Comparison of ENCODE assay signal across 22 cellular contexts in genomic region chr22:30347255-30347892, GRCh38. TPM values are rescaled to one million over a fixed set of nuclear protein-coding genes. Genes with fewer than 3 reads are reported as not detected.
DNase-seq lines count a peak whose midpoint lies in the region; ATAC-seq and TF ChIP-seq lines count a peak whose summit lies in the region.
"Had no signal": no experiment of that assay in that cellular context is flagged by ENCODE, and none has a peak within 500 bp of the region (broad histone marks: within the 10 kb centered on the region; RNA-seq: fewer than 3 reads in every experiment).

No MANE protein-coding gene starts in this region.

- CTCF ChIA-PET in activated naive CD4-positive, alpha-beta T cell treated with anti-CD3 and anti-CD28 coated beads, Interleukin-2, amount 10 ng/mL, durations not matched to agents 7 days and 5 days (lab: Charles Lee), result interaction anchor here (0.6 to 1.8 kb wide), 3 partner anchors 11 to 59 kb away, joined by 3 to 7 read pairs (median 4); no protein-coding TSS in a partner anchor

- no peak overlapping the region for H3K27ac ChIP-seq in suprapubic skin
- H3K27ac ChIP-seq: gastroesophageal sphincter, Peyer's patch had no signal

- no peaks in the 10 kb centered on the region for H3K27me3 ChIP-seq in suprapubic skin
- H3K27me3 ChIP-seq: gastroesophageal sphincter, Peyer's patch, upper lobe of left lung had no signal

- TF ChIP-seq CTCF in suprapubic skin (IDR thresholded peaks at IDR 0.05), result no peak

- peaks cover 15% of the 10 kb centered on the region for H3K36me3 Mint-ChIP-seq in activated naive CD4-positive, alpha-beta T cell treated with anti-CD3 and anti-CD28 coated beads, Interleukin-2, amount 50 U/mL, for 24 hours
- peaks cover 74% of the 10 kb centered on the region for H3K36me3 Mint-ChIP-seq in activated naive CD4-positive, alpha-beta T cell treated with anti-CD3 and anti-CD28 coated beads, Interleukin-2, amount 10 ng/mL, durations not matched to agents 7 days and 5 days
- peaks cover 4% of the 10 kb centered on the region for H3K36me3 Mint-ChIP-seq in T-helper 17 cell (ENCODE audit: low read depth)
- H3K36me3 Mint-ChIP-seq in central memory CD8-positive, alpha-beta T cell (ENCODE audit: insufficient read depth), result peaks cover 68% of the 10 kb centered on the region

- WGBS in suprapubic skin, result 70% methylated on average over 5 of the region's 5 CpGs

- H3K4me3 ChIP-seq in suprapubic skin, result no peak overlapping the region
- H3K4me3 ChIP-seq: gastroesophageal sphincter, Peyer's patch, upper lobe of left lung had no signal

- no peaks in the 10 kb centered on the region for H3K9me3 ChIP-seq in T-helper 17 cell (ENCODE audit: control insufficient read depth, low read length, poor library complexity, severe bottlenecking)
- no peaks in the 10 kb centered on the region for H3K9me3 ChIP-seq in suprapubic skin
- H3K9me3 ChIP-seq: gastroesophageal sphincter, Peyer's patch, upper lobe of left lung had no signal

- no peaks in the 10 kb centered on the region for H3K9me3 Mint-ChIP-seq in activated naive CD4-positive, alpha-beta T cell treated with anti-CD3 and anti-CD28 coated beads, Interleukin-2, amount 50 U/mL, for 24 hours
- H3K9me3 Mint-ChIP-seq in activated naive CD4-positive, alpha-beta T cell treated with anti-CD3 and anti-CD28 coated beads, Interleukin-2, amount 10 ng/mL, durations not matched to agents 7 days and 5 days, result no peaks in the 10 kb centered on the region
- no peaks in the 10 kb centered on the region for H3K9me3 Mint-ChIP-seq in central memory CD8-positive, alpha-beta T cell
- no peaks in the 10 kb centered on the region for H3K9me3 Mint-ChIP-seq in stimulated activated naive CD8-positive, alpha-beta T cell treated with anti-CD3 and anti-CD28 coated beads, Interleukin-15, amount 100 ng/mL, for 72 hours
- H3K9me3 Mint-ChIP-seq: mesothelial cell of epicardium had no signal

- peaks cover 8% of the 10 kb centered on the region for H3K4me1 ChIP-seq in suprapubic skin
- H3K4me1 ChIP-seq: Peyer's patch had no signal

- H3K4me3 Mint-ChIP-seq in activated naive CD4-positive, alpha-beta T cell treated with anti-CD3 and anti-CD28 coated beads, Interleukin-2, amount 50 U/mL, for 24 hours, result peak overlapping the region; percentile 42
- H3K4me3 Mint-ChIP-seq in activated naive CD4-positive, alpha-beta T cell treated with anti-CD3 and anti-CD28 coated beads, Interleukin-2, amount 10 ng/mL, durations not matched to agents 7 days and 5 days, result no peak overlapping the region
- H3K4me3 Mint-ChIP-seq in T-helper 17 cell, result peak overlapping the region; percentile 21
- no peak overlapping the region for H3K4me3 Mint-ChIP-seq in central memory CD8-positive, alpha-beta T cell
- H3K4me3 Mint-ChIP-seq in stimulated activated naive CD8-positive, alpha-beta T cell treated with anti-CD3 and anti-CD28 coated beads, Interleukin-15, amount 100 ng/mL, for 72 hours, result no peak overlapping the region
- H3K4me3 Mint-ChIP-seq: mesothelial cell of epicardium had no signal

- H3K36me3 ChIP-seq in suprapubic skin, result peaks cover 86% of the 10 kb centered on the region

- TF ChIP-seq POLR2A in suprapubic skin (IDR thresholded peaks at IDR 0.05), result no peak

- ATAC-seq in T-helper 17 cell (peak; percentile 42), GM19397 (IDR thresholded peaks at IDR 0.05; ENCODE audit: unreplicated experiment) (no peak), GM21447 (IDR thresholded peaks at IDR 0.05; ENCODE audit: unreplicated experiment) (no peak)
- no peak for ATAC-seq in central memory CD8-positive, alpha-beta T cell (replicated peaks; ENCODE audit: extremely low read depth, poor library complexity, severe bottlenecking)
- peak; percentile 69 for ATAC-seq in stimulated activated naive CD8-positive, alpha-beta T cell treated with anti-CD3 and anti-CD28 coated beads, Interleukin-15, amount 100 ng/mL, for 72 hours
- ATAC-seq: gastroesophageal sphincter, HCT116 had no signal

- H3K4me1 Mint-ChIP-seq in activated naive CD4-positive, alpha-beta T cell treated with anti-CD3 and anti-CD28 coated beads, Interleukin-2, amount 50 U/mL, for 24 hours, result peaks cover 47% of the 10 kb centered on the region
- H3K4me1 Mint-ChIP-seq in activated naive CD4-positive, alpha-beta T cell treated with anti-CD3 and anti-CD28 coated beads, Interleukin-2, amount 10 ng/mL, durations not matched to agents 7 days and 5 days, result peaks cover 30% of the 10 kb centered on the region
- H3K4me1 Mint-ChIP-seq in T-helper 17 cell, result peaks cover 40% of the 10 kb centered on the region
- peaks cover 17% of the 10 kb centered on the region for H3K4me1 Mint-ChIP-seq in central memory CD8-positive, alpha-beta T cell
- H3K4me1 Mint-ChIP-seq in stimulated activated naive CD8-positive, alpha-beta T cell treated with anti-CD3 and anti-CD28 coated beads, Interleukin-15, amount 100 ng/mL, for 72 hours, result peaks cover 40% of the 10 kb centered on the region
- H3K4me1 Mint-ChIP-seq: mesothelial cell of epicardium had no signal

- no peaks in the 10 kb centered on the region for H3K27me3 Mint-ChIP-seq in activated naive CD4-positive, alpha-beta T cell treated with anti-CD3 and anti-CD28 coated beads, Interleukin-2, amount 50 U/mL, for 24 hours
- H3K27me3 Mint-ChIP-seq in activated naive CD4-positive, alpha-beta T cell treated with anti-CD3 and anti-CD28 coated beads, Interleukin-2, amount 10 ng/mL, durations not matched to agents 7 days and 5 days, result no peaks in the 10 kb centered on the region
- no peaks in the 10 kb centered on the region for H3K27me3 Mint-ChIP-seq in T-helper 17 cell
- no peaks in the 10 kb centered on the region for H3K27me3 Mint-ChIP-seq in central memory CD8-positive, alpha-beta T cell
- H3K27me3 Mint-ChIP-seq in stimulated activated naive CD8-positive, alpha-beta T cell treated with anti-CD3 and anti-CD28 coated beads, Interleukin-15, amount 100 ng/mL, for 72 hours, result no peaks in the 10 kb centered on the region

- no peak for TF ChIP-seq EP300 in suprapubic skin (IDR thresholded peaks at IDR 0.05)

- no peak for DNase-seq in activated naive CD4-positive, alpha-beta T cell treated with anti-CD3 and anti-CD28 coated beads, Interleukin-2, amount 10 ng/mL, durations not matched to agents 7 days and 5 days
- DNase-seq in T-helper 17 cell (no peak), suprapubic skin (ENCODE audit: low spot score in 2 of 2) (no peak)
- no peak for DNase-seq in central memory CD8-positive, alpha-beta T cell (ENCODE audit: low spot score in 2 of 2)
- no peak for DNase-seq in stimulated activated naive CD8-positive, alpha-beta T cell treated with anti-CD3 and anti-CD28 coated beads, Interleukin-15, amount 100 ng/mL, for 72 hours
- DNase-seq: activated CD4-positive, alpha-beta T cell treated with anti-CD3 and anti-CD28 coated beads, Interleukin-2, amount 50 U/mL, for 48 hours; activated gamma-delta T cell; COR-L47; erythroblast; IMR-90; NCI-H146; NCI-H2171 treated with DMSO at 0.1 percent for 48 hours; Peyer's patch; stimulated activated naive CD4-positive, alpha-beta T cell; T1000; upper lobe of left lung had no signal

- H3K27ac Mint-ChIP-seq in activated naive CD4-positive, alpha-beta T cell treated with anti-CD3 and anti-CD28 coated beads, Interleukin-2, amount 50 U/mL, for 24 hours, result peak overlapping the region; percentile 72
- no peak overlapping the region for H3K27ac Mint-ChIP-seq in activated naive CD4-positive, alpha-beta T cell treated with anti-CD3 and anti-CD28 coated beads, Interleukin-2, amount 10 ng/mL, durations not matched to agents 7 days and 5 days
- peak overlapping the region; percentile 73 for H3K27ac Mint-ChIP-seq in T-helper 17 cell
- H3K27ac Mint-ChIP-seq in central memory CD8-positive, alpha-beta T cell (ENCODE audit: low read depth), result peak overlapping the region; percentile 55
- H3K27ac Mint-ChIP-seq in stimulated activated naive CD8-positive, alpha-beta T cell treated with anti-CD3 and anti-CD28 coated beads, Interleukin-15, amount 100 ng/mL, for 72 hours, result peak overlapping the region in 1 of 2 donors; percentile 69
- H3K27ac Mint-ChIP-seq: mesothelial cell of epicardium had no signal

RNA-seq across cellular contexts. Expression of gene SF3A1, which starts 9.3 kb away (rescaled TPM):
- 100 to 1,000 TPM; 317 to 372 TPM for total RNA-seq in T-helper 17 cell
- 100 to 1,000 TPM; 112 to 208 (median 152) TPM for total RNA-seq in suprapubic skin

RNA-seq across cellular contexts. Expression of gene CCDC157, which starts 9.4 kb away (rescaled TPM):
- total RNA-seq in T-helper 17 cell, result 1 to 10 TPM; 6.7 to 9.4 TPM
- total RNA-seq in suprapubic skin, result 1 to 10 TPM; 2.2 to 4.7 (median 3.1) TPM

RNA-seq across cellular contexts. Expression of gene TBC1D10A, which starts 20.6 kb away (rescaled TPM):
- total RNA-seq in T-helper 17 cell, result 10 to 100 TPM; 46.9 to 63.1 TPM
- total RNA-seq in suprapubic skin, result 10 to 100 TPM; 38.3 to 49.2 (median 43.0) TPM

RNA-seq across cellular contexts. Expression of gene RNF215, which starts 39.8 kb away (rescaled TPM):
- total RNA-seq in T-helper 17 cell (10 to 100 TPM in 1 of 2 donors, 1 to 10 TPM in 1; 4.9 to 12.3 TPM), suprapubic skin (10 to 100 TPM in 2 of 4 donors, 1 to 10 TPM in 2; 6.3 to 15.5 (median 10.2) TPM)

RNA-seq across cellular contexts. Expression of gene SEC14L2, which starts 49.4 kb away (rescaled TPM):
- 10 to 100 TPM; 37.2 to 62.6 TPM for total RNA-seq in T-helper 17 cell
- 10 to 100 TPM in 3 of 4 donors, 1 to 10 TPM in 1; 8.9 to 19.9 (median 13.5) TPM for total RNA-seq in suprapubic skin

Comparison
In these comparisons a context has a peak if more than half of its experiments do, and no peak if none do; other contexts are left out.
1. H3K4me3 Mint-ChIP-seq: peak in activated naive CD4-positive, alpha-beta T cell treated with anti-CD3 and anti-CD28 coated beads, Interleukin-2, amount 50 U/mL, for 24 hours (single experiment) and T-helper 17 cell (single experiment); none in activated naive CD4-positive, alpha-beta T cell treated with anti-CD3 and anti-CD28 coated beads, Interleukin-2, amount 10 ng/mL, durations not matched to agents 7 days and 5 days (single experiment), central memory CD8-positive, alpha-beta T cell (single experiment) and stimulated activated naive CD8-positive, alpha-beta T cell treated with anti-CD3 and anti-CD28 coated beads, Interleukin-15, amount 100 ng/mL, for 72 hours (0 of 2).
2. ATAC-seq: peak in T-helper 17 cell (single experiment) and stimulated activated naive CD8-positive, alpha-beta T cell treated with anti-CD3 and anti-CD28 coated beads, Interleukin-15, amount 100 ng/mL, for 72 hours (single experiment); none in central memory CD8-positive, alpha-beta T cell (single experiment), GM19397 (single experiment) and GM21447 (single experiment).